Comparison of ENCODE assay signal across 18 cellular contexts in genomic region chr3:129013491-129013891, GRCh38. TPM values are rescaled to one million over a fixed set of nuclear protein-coding genes. Genes with fewer than 3 reads are reported as not detected.
DNase-seq lines count a peak whose midpoint lies in the region; ATAC-seq and TF ChIP-seq lines count a peak whose summit lies in the region.
"Had no signal": no experiment of that assay in that cellular context is flagged by ENCODE, and none has a peak within 500 bp of the region (broad histone marks: within the 10 kb centered on the region; RNA-seq: fewer than 3 reads in every experiment).

No MANE protein-coding gene starts in this region.

- H3K4me1 ChIP-seq in gastroesophageal sphincter (peaks cover 0 to 54% (median 6%) of the 10 kb centered on the region in 3 donors), thymus (ENCODE audit: control insufficient read depth, insufficient read depth, low read length) (peaks cover 20% of the 10 kb centered on the region)
- H3K4me1 ChIP-seq: uterus had no signal

- no peaks in the 10 kb centered on the region for H3K36me3 Mint-ChIP-seq in activated naive CD8-positive, alpha-beta T cell treated with anti-CD3 and anti-CD28 coated beads, Interleukin-2, amount 10 ng/mL, durations not matched to agents 7 days and 5 days
- H3K36me3 Mint-ChIP-seq in activated naive CD8-positive, alpha-beta T cell treated with anti-CD3 and anti-CD28 coated beads, Interleukin-2, amount 50 U/mL, for 24 hours (ENCODE audit: low read depth) = no peaks in the 10 kb centered on the region
- H3K36me3 Mint-ChIP-seq in chondrocyte (ENCODE audit: low read depth) = no peaks in the 10 kb centered on the region

- POLR2A ChIA-PET in activated naive CD8-positive, alpha-beta T cell treated with anti-CD3 and anti-CD28 coated beads, Interleukin-2, amount 10 ng/mL, durations not matched to agents 7 days and 5 days (lab: Charles Lee) = interaction anchor here (0.5 to 4.6 kb wide), 4 partner anchors 13 to 302 kb away, joined by 3 to 87 read pairs (median 41); partner anchors contain the start of gene RAB43

- no peaks in the 10 kb centered on the region for H3K27me3 Mint-ChIP-seq in activated naive CD8-positive, alpha-beta T cell treated with anti-CD3 and anti-CD28 coated beads, Interleukin-2, amount 10 ng/mL, durations not matched to agents 7 days and 5 days
- H3K27me3 Mint-ChIP-seq in activated naive CD8-positive, alpha-beta T cell treated with anti-CD3 and anti-CD28 coated beads, Interleukin-2, amount 50 U/mL, for 24 hours = no peaks in the 10 kb centered on the region
- H3K27me3 Mint-ChIP-seq in chondrocyte (ENCODE audit: low read depth) = peaks cover 3% of the 10 kb centered on the region
- H3K27me3 Mint-ChIP-seq: activated naive CD8-positive, alpha-beta T cell treated with anti-CD3 and anti-CD28 coated beads for 36 hours had no signal

- TF ChIP-seq CTCF in gastroesophageal sphincter (IDR thresholded peaks at IDR 0.05) = no peak
- TF ChIP-seq CTCF in chondrocyte (IDR thresholded peaks at IDR 0.05) = no peak

- H3K9me3 Mint-ChIP-seq in activated naive CD8-positive, alpha-beta T cell treated with anti-CD3 and anti-CD28 coated beads, Interleukin-2, amount 10 ng/mL, durations not matched to agents 7 days and 5 days = no peaks in the 10 kb centered on the region
- no peaks in the 10 kb centered on the region for H3K9me3 Mint-ChIP-seq in activated naive CD8-positive, alpha-beta T cell treated with anti-CD3 and anti-CD28 coated beads, Interleukin-2, amount 50 U/mL, for 24 hours
- no peaks in the 10 kb centered on the region for H3K9me3 Mint-ChIP-seq in chondrocyte (ENCODE audit: low read depth)
- H3K9me3 Mint-ChIP-seq: activated naive CD8-positive, alpha-beta T cell treated with anti-CD3 and anti-CD28 coated beads for 36 hours had no signal

- no peak overlapping the region for H3K4me3 Mint-ChIP-seq in activated naive CD8-positive, alpha-beta T cell treated with anti-CD3 and anti-CD28 coated beads, Interleukin-2, amount 10 ng/mL, durations not matched to agents 7 days and 5 days
- no peak overlapping the region for H3K4me3 Mint-ChIP-seq in activated naive CD8-positive, alpha-beta T cell treated with anti-CD3 and anti-CD28 coated beads, Interleukin-2, amount 50 U/mL, for 24 hours
- H3K4me3 Mint-ChIP-seq in chondrocyte (ENCODE audit: unreplicated experiment) = no peak overlapping the region
- H3K4me3 Mint-ChIP-seq: activated naive CD8-positive, alpha-beta T cell treated with anti-CD3 and anti-CD28 coated beads for 36 hours had no signal

- peaks cover 26% of the 10 kb centered on the region for H3K4me1 Mint-ChIP-seq in activated naive CD8-positive, alpha-beta T cell treated with anti-CD3 and anti-CD28 coated beads, Interleukin-2, amount 10 ng/mL, durations not matched to agents 7 days and 5 days
- peaks cover 30% of the 10 kb centered on the region for H3K4me1 Mint-ChIP-seq in activated naive CD8-positive, alpha-beta T cell treated with anti-CD3 and anti-CD28 coated beads, Interleukin-2, amount 50 U/mL, for 24 hours
- peaks cover 5% of the 10 kb centered on the region for H3K4me1 Mint-ChIP-seq in chondrocyte (ENCODE audit: low read depth)

- H3K27ac Mint-ChIP-seq in activated naive CD8-positive, alpha-beta T cell treated with anti-CD3 and anti-CD28 coated beads, Interleukin-2, amount 10 ng/mL, durations not matched to agents 7 days and 5 days = peak overlapping the region; percentile 11
- H3K27ac Mint-ChIP-seq in activated naive CD8-positive, alpha-beta T cell treated with anti-CD3 and anti-CD28 coated beads, Interleukin-2, amount 50 U/mL, for 24 hours = no peak overlapping the region
- no peak overlapping the region for H3K27ac Mint-ChIP-seq in chondrocyte (ENCODE audit: unreplicated experiment)
- H3K27ac Mint-ChIP-seq: activated naive CD8-positive, alpha-beta T cell treated with anti-CD3 and anti-CD28 coated beads for 36 hours had no signal

- TF ChIP-seq EP300 in gastroesophageal sphincter (IDR thresholded peaks at IDR 0.05) = no peak

- H3K9me3 ChIP-seq in gastroesophageal sphincter (no peaks in the 10 kb centered on the region), thymus (ENCODE audit: control insufficient read depth) (no peaks in the 10 kb centered on the region)
- H3K9me3 ChIP-seq: uterus had no signal

- no peak for TF ChIP-seq POLR2A in gastroesophageal sphincter (IDR thresholded peaks at IDR 0.05)

- H3K27ac ChIP-seq in gastroesophageal sphincter (peak overlapping the region in 3 of 4 donors; percentile 54 to 76 (median 73)), thymus (ENCODE audit: low read depth) (peak overlapping the region; percentile 9)
- H3K27ac ChIP-seq: PC-9 had no signal

- no peak overlapping the region for H3K4me3 ChIP-seq in gastroesophageal sphincter
- H3K4me3 ChIP-seq in thymus (ENCODE audit: low read length) = no peak overlapping the region
- H3K4me3 ChIP-seq: PC-9, uterus had no signal

- DNase-seq in activated naive CD8-positive, alpha-beta T cell treated with anti-CD3 and anti-CD28 coated beads, Interleukin-2, amount 10 ng/mL, durations not matched to agents 7 days and 5 days = no peak
- no peak for DNase-seq in activated naive CD8-positive, alpha-beta T cell treated with anti-CD3 and anti-CD28 coated beads, Interleukin-2, amount 50 U/mL, for 24 hours
- peak; percentile 73 for DNase-seq in NAMALWA (ENCODE audit: low spot score)
- no peak for DNase-seq in chondrocyte (ENCODE audit: low spot score)
- no peak for DNase-seq in medulla oblongata (ENCODE audit: extremely low spot score)
- no peak for DNase-seq in activated T-cell treated with anti-CD3 and anti-CD28 coated beads, Interleukin-2, amount 50 U/mL, for 48 hours
- DNase-seq: activated naive CD8-positive, alpha-beta T cell treated with anti-CD3 and anti-CD28 coated beads for 36 hours; cortex of kidney; left colon; NCI-H2227 treated with DMSO at 0.1 percent for 48 hours; PC-9; stimulated activated CD4-positive, alpha-beta T cell treated with anti-CD3 and anti-CD28 coated beads, Interleukin-12 subunit alpha, Interleukin-12 subunit beta, amount 100 ng/mL, for 4 hours; uterus had no signal

- H3K27me3 ChIP-seq in gastroesophageal sphincter (no peaks in the 10 kb centered on the region), thymus (ENCODE audit: control insufficient read depth, insufficient read depth) (no peaks in the 10 kb centered on the region)
- H3K27me3 ChIP-seq: uterus had no signal

- H3K36me3 ChIP-seq in gastroesophageal sphincter (no peaks in the 10 kb centered on the region), thymus (ENCODE audit: control insufficient read depth, insufficient read depth) (no peaks in the 10 kb centered on the region)
- H3K36me3 ChIP-seq: uterus had no signal

- 100% methylated on average over 1 to 2 of the region's 3 CpGs for WGBS in gastroesophageal sphincter (ENCODE audit: low coverage in 1 of 2), 2 donors
- WGBS in thymus = 98% methylated on average over 3 of the region's 3 CpGs

- no peak for ATAC-seq in activated naive CD8-positive, alpha-beta T cell treated with anti-CD3 and anti-CD28 coated beads, Interleukin-2, amount 10 ng/mL, durations not matched to agents 7 days and 5 days (ENCODE audit: low read depth)
- ATAC-seq in activated naive CD8-positive, alpha-beta T cell treated with anti-CD3 and anti-CD28 coated beads, Interleukin-2, amount 50 U/mL, for 24 hours = no peak
- ATAC-seq in gastroesophageal sphincter = no peak
- ATAC-seq: left colon had no signal

RNA-seq across cellular contexts. Expression of gene EFCC1, which starts 12.4 kb away (rescaled TPM):
- total RNA-seq in activated naive CD8-positive, alpha-beta T cell treated with anti-CD3 and anti-CD28 coated beads, Interleukin-2, amount 10 ng/mL, durations not matched to agents 7 days and 5 days = under 1 TPM; 0.14 to 0.23 TPM
- total RNA-seq in gastroesophageal sphincter (10 to 100 TPM in 1 of 4 donors, 1 to 10 TPM in 3; 4.8 to 10.3 (median 6.5) TPM), chondrocyte (0.13 TPM in 1 of 3 replicates, not detected in the others)
- polyA plus RNA-seq in thymus = 1.5 TPM
- total RNA-seq: LHCN-M2 had no signal

RNA-seq across cellular contexts. Expression of gene CFAP92, which starts 19.6 kb away (rescaled TPM):
- total RNA-seq in activated naive CD8-positive, alpha-beta T cell treated with anti-CD3 and anti-CD28 coated beads, Interleukin-2, amount 10 ng/mL, durations not matched to agents 7 days and 5 days = under 1 TPM in 1 of 2 experiments, not detected in 1; 0.22 TPM
- total RNA-seq in gastroesophageal sphincter (1 to 10 TPM in 3 of 4 donors, under 1 TPM in 1; 0.96 to 3.3 (median 2.3) TPM), chondrocyte (not detected in 3 replicates)
- 2.0 TPM for polyA plus RNA-seq in thymus
- total RNA-seq: LHCN-M2 had no signal

RNA-seq across cellular contexts. Expression of gene GP9, which starts 47.1 kb away (rescaled TPM):
- total RNA-seq in activated naive CD8-positive, alpha-beta T cell treated with anti-CD3 and anti-CD28 coated beads, Interleukin-2, amount 10 ng/mL, durations not matched to agents 7 days and 5 days = not detected
- total RNA-seq in gastroesophageal sphincter = not detected
- 0.02 TPM for polyA plus RNA-seq in thymus
- total RNA-seq in chondrocyte = not detected in 3 replicates
- total RNA-seq: activated CD8-positive, alpha-beta memory T cell treated with anti-CD3 and anti-CD28 coated beads for 36 hours; activated naive CD8-positive, alpha-beta T cell treated with anti-CD3 and anti-CD28 coated beads for 36 hours; LHCN-M2; occipital lobe; PC-9 had no signal
